1 cellular context compared by ENCODE assay signal in the genomic region with DNA sequence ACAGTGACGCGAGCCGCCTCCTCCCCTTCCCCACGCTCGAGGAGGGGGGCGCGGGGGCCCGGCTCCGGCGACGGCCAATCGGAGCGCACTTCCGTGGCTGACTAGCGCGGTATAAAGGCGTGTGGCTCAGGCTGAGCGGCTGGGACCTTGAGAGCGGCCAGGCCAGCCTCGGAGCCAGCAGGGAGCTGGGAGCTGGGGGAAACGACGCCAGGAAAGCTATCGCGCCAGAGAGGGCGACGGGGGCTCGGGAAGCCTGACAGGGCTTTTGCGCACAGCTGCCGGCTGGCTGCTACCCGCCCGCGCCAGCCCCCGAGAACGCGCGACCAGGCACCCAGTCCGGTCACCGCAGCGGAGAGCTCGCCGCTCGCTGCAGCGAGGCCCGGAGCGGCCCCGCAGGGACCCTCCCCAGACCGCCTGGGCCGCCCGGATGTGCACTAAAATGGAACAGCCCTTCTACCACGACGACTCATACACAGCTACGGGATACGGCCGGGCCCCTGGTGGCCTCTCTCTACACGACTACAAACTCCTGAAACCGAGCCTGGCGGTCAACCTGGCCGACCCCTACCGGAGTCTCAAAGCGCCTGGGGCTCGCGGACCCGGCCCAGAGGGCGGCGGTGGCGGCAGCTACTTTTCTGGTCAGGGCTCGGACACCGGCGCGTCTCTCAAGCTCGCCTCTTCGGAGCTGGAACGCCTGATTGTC.
A peak's percentile ranks its signal among the peaks of the same experiment; 100 is the strongest.
TF ChIP-seq lines count a peak whose summit lies in the region.

A gene (plus strand): TSS at position 142 of the 703 bp plus-strand sequence. CDS start 286 bp downstream, at position 428.

TF ChIP-seq in K562, 482 proteins besides CTCF, POLR2A, EP300 and RAD21 (continued from another document and continues in another):
- TF ChIP-seq CHD2 (IDR thresholded peaks at IDR 0.05; ENCODE audit: low read depth, low read length) (no peak), SMAD2 (IDR thresholded peaks at IDR 0.05; ENCODE audit: low read depth, low read length) (no peak), ZNF232 (CRISPR knock-in tag; IDR thresholded peaks at IDR 0.05) (no peak), ZNF146 (CRISPR knock-in tag; IDR thresholded peaks at IDR 0.05; ENCODE audit: unreplicated experiment) (no peak), ZNF282 (CRISPR knock-in tag; IDR thresholded peaks at IDR 0.05) (peak; percentile 70; the same call in 1 of the 2 replicates), ZSCAN29 (IDR thresholded peaks at IDR 0.05) (no peak), SMAD3 (CRISPR knock-in tag; conservative IDR thresholded peaks at IDR 0.05) (peak; percentile 77; the same call in 1 of the 2 replicates), NCOA2 (IDR thresholded peaks at IDR 0.05; ENCODE audit: partially characterized antibody in 2 of 2) (no peak), XRCC3 (IDR thresholded peaks at IDR 0.05) (no peak), ZNF23 (CRISPR knock-in tag; IDR thresholded peaks at IDR 0.05) (no peak), CSDE1 (IDR thresholded peaks at IDR 0.05) (peak in 1 of 2 experiments; percentile 79; a peak in 2 of 4 replicates), MYNN (IDR thresholded peaks at IDR 0.05) (peak; percentile 43; the same call in 1 of the 2 replicates), MYNN (CRISPR knock-in tag; IDR thresholded peaks at IDR 0.05) (no peak), ZNF224 (CRISPR knock-in tag; IDR thresholded peaks at IDR 0.05) (no peak), ZNF445 (CRISPR knock-in tag; IDR thresholded peaks at IDR 0.05; ENCODE audit: low read depth) (peak; percentile 13; the same call in 1 of the 2 replicates), ZNF354B (CRISPR knock-in tag; IDR thresholded peaks at IDR 0.05) (no peak), DIDO1 (tag; IDR thresholded peaks at IDR 0.05; ENCODE audit: low read depth) (no peak), ILK (tag; IDR thresholded peaks at IDR 0.05; ENCODE audit: borderline replicate concordance, low read depth) (no peak), TAF1 (IDR thresholded peaks at IDR 0.05; ENCODE audit: control insufficient read depth, extremely low read depth, insufficient read depth, low read length, severe bottlenecking) (peak; percentile 99), NFYB (IDR thresholded peaks at IDR 0.05; ENCODE audit: extremely low read depth, insufficient read length) (peak; percentile 27), FOXK2 (conservative IDR thresholded peaks at IDR 0.05 in 1 of 2, IDR thresholded peaks at IDR 0.05 in 1 of 2; ENCODE audit: low read depth in 2 of 2) (no peak), NCOA4 (IDR thresholded peaks at IDR 0.05; ENCODE audit: partially characterized antibody) (no peak), CBFA2T3 (IDR thresholded peaks at IDR 0.05) (peak; percentile 19; the same call in 1 of the 2 replicates), HNRNPL (IDR thresholded peaks at IDR 0.05; ENCODE audit: low read depth, low read length) (peak; percentile 92), MAFK (IDR thresholded peaks at IDR 0.05; ENCODE audit: low read length) (no peak), NFE2 (IDR thresholded peaks at IDR 0.05; ENCODE audit: low read depth) (no peak), RNF2 (IDR thresholded peaks at IDR 0.05) (peak; percentile 88), NFE2L1 (tag; IDR thresholded peaks at IDR 0.05; ENCODE audit: borderline replicate concordance, low read depth) (no peak), ZNF347 (CRISPR knock-in tag; IDR thresholded peaks at IDR 0.05; ENCODE audit: low read depth) (no peak), PYGO2 (tag; IDR thresholded peaks at IDR 0.05) (no peak), ZBTB7A (IDR thresholded peaks at IDR 0.05; ENCODE audit: borderline replicate concordance, control insufficient read depth, low read depth, low read length) (peak; percentile 84), BRD4 (IDR thresholded peaks at IDR 0.05) (0 out of 2 replicates have a peak, but pooled peaks have one; percentile 32), THRAP3 (IDR thresholded peaks at IDR 0.05; ENCODE audit: borderline replicate concordance) (peak; percentile 78), ZNF212 (CRISPR knock-in tag; IDR thresholded peaks at IDR 0.05) (no peak), FOXA1 (IDR thresholded peaks at IDR 0.05; ENCODE audit: borderline replicate concordance) (no peak), EGR1 (conservative IDR thresholded peaks at IDR 0.05) (peak; percentile 84)
- TF ChIP-seq, protein P1, sequence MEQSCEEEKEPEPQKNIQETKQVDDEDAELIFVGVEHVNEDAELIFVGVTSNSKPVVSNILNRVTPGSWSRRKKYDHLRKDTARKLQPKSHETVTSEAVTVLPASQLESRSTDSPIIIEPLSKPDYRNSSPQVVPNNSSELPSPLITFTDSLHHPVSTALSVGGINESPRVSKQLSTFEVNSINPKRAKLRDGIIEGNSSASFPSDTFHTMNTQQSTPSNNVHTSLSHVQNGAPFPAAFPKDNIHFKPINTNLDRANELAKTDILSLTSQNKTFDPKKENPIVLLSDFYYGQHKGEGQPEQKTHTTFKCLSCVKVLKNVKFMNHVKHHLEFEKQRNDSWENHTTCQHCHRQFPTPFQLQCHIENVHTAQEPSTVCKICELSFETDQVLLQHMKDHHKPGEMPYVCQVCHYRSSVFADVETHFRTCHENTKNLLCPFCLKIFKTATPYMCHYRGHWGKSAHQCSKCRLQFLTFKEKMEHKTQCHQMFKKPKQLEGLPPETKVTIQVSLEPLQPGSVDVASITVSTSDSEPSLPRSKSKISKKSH (CRISPR knock-in tag; IDR thresholded peaks at IDR 0.05), result no peak
- TF ChIP-seq, protein P2, sequence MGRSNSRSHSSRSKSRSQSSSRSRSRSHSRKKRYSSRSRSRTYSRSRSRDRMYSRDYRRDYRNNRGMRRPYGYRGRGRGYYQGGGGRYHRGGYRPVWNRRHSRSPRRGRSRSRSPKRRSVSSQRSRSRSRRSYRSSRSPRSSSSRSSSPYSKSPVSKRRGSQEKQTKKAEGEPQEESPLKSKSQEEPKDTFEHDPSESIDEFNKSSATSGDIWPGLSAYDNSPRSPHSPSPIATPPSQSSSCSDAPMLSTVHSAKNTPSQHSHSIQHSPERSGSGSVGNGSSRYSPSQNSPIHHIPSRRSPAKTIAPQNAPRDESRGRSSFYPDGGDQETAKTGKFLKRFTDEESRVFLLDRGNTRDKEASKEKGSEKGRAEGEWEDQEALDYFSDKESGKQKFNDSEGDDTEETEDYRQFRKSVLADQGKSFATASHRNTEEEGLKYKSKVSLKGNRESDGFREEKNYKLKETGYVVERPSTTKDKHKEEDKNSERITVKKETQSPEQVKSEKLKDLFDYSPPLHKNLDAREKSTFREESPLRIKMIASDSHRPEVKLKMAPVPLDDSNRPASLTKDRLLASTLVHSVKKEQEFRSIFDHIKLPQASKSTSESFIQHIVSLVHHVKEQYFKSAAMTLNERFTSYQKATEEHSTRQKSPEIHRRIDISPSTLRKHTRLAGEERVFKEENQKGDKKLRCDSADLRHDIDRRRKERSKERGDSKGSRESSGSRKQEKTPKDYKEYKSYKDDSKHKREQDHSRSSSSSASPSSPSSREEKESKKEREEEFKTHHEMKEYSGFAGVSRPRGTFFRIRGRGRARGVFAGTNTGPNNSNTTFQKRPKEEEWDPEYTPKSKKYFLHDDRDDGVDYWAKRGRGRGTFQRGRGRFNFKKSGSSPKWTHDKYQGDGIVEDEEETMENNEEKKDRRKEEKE (IDR thresholded peaks at IDR 0.05; ENCODE audit: borderline replicate concordance in 1 of 2, control insufficient read depth in 1 of 2, low read depth in 2 of 2, low read length in 1 of 2), result peak in 1 of 2 experiments; percentile 92; a peak in 2 of 4 replicates
- TF ChIP-seq, protein P3, sequence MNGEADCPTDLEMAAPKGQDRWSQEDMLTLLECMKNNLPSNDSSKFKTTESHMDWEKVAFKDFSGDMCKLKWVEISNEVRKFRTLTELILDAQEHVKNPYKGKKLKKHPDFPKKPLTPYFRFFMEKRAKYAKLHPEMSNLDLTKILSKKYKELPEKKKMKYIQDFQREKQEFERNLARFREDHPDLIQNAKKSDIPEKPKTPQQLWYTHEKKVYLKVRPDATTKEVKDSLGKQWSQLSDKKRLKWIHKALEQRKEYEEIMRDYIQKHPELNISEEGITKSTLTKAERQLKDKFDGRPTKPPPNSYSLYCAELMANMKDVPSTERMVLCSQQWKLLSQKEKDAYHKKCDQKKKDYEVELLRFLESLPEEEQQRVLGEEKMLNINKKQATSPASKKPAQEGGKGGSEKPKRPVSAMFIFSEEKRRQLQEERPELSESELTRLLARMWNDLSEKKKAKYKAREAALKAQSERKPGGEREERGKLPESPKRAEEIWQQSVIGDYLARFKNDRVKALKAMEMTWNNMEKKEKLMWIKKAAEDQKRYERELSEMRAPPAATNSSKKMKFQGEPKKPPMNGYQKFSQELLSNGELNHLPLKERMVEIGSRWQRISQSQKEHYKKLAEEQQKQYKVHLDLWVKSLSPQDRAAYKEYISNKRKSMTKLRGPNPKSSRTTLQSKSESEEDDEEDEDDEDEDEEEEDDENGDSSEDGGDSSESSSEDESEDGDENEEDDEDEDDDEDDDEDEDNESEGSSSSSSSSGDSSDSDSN (IDR thresholded peaks at IDR 0.05; ENCODE audit: borderline replicate concordance in 1 of 2, low read depth in 2 of 2, low read length in 2 of 2), result peak; percentile 96
- TF ChIP-seq, protein P4, sequence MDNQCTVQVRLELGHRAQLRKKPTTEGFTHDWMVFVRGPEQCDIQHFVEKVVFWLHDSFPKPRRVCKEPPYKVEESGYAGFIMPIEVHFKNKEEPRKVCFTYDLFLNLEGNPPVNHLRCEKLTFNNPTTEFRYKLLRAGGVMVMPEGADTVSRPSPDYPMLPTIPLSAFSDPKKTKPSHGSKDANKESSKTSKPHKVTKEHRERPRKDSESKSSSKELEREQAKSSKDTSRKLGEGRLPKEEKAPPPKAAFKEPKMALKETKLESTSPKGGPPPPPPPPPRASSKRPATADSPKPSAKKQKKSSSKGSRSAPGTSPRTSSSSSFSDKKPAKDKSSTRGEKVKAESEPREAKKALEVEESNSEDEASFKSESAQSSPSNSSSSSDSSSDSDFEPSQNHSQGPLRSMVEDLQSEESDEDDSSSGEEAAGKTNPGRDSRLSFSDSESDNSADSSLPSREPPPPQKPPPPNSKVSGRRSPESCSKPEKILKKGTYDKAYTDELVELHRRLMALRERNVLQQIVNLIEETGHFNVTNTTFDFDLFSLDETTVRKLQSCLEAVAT (IDR thresholded peaks at IDR 0.05), result peak; percentile 81 to 84; a peak in 3 of 4 replicates
- TF ChIP-seq, protein P5, sequence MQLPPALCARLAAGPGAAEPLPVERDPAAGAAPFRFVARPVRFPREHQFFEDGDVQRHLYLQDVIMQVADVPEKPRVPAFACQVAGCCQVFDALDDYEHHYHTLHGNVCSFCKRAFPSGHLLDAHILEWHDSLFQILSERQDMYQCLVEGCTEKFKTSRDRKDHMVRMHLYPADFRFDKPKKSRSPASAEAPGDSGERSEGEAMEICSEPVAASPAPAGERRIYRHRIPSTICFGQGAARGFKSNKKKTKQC (CRISPR knock-in tag; IDR thresholded peaks at IDR 0.05), result peak; percentile 76; the same call in 1 of the 2 replicates
- TF ChIP-seq, protein P6, sequence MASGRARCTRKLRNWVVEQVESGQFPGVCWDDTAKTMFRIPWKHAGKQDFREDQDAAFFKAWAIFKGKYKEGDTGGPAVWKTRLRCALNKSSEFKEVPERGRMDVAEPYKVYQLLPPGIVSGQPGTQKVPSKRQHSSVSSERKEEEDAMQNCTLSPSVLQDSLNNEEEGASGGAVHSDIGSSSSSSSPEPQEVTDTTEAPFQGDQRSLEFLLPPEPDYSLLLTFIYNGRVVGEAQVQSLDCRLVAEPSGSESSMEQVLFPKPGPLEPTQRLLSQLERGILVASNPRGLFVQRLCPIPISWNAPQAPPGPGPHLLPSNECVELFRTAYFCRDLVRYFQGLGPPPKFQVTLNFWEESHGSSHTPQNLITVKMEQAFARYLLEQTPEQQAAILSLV (tag; IDR thresholded peaks at IDR 0.05), result no peak
- TF ChIP-seq, protein P7, sequence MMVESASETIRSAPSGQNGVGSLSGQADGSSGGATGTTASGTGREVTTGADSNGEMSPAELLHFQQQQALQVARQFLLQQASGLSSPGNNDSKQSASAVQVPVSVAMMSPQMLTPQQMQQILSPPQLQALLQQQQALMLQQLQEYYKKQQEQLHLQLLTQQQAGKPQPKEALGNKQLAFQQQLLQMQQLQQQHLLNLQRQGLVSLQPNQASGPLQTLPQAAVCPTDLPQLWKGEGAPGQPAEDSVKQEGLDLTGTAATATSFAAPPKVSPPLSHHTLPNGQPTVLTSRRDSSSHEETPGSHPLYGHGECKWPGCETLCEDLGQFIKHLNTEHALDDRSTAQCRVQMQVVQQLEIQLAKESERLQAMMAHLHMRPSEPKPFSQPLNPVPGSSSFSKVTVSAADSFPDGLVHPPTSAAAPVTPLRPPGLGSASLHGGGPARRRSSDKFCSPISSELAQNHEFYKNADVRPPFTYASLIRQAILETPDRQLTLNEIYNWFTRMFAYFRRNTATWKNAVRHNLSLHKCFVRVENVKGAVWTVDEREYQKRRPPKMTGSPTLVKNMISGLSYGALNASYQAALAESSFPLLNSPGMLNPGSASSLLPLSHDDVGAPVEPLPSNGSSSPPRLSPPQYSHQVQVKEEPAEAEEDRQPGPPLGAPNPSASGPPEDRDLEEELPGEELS (CRISPR knock-in tag; IDR thresholded peaks at IDR 0.05; ENCODE audit: borderline replicate concordance), result no peak
- TF ChIP-seq, protein P8, sequence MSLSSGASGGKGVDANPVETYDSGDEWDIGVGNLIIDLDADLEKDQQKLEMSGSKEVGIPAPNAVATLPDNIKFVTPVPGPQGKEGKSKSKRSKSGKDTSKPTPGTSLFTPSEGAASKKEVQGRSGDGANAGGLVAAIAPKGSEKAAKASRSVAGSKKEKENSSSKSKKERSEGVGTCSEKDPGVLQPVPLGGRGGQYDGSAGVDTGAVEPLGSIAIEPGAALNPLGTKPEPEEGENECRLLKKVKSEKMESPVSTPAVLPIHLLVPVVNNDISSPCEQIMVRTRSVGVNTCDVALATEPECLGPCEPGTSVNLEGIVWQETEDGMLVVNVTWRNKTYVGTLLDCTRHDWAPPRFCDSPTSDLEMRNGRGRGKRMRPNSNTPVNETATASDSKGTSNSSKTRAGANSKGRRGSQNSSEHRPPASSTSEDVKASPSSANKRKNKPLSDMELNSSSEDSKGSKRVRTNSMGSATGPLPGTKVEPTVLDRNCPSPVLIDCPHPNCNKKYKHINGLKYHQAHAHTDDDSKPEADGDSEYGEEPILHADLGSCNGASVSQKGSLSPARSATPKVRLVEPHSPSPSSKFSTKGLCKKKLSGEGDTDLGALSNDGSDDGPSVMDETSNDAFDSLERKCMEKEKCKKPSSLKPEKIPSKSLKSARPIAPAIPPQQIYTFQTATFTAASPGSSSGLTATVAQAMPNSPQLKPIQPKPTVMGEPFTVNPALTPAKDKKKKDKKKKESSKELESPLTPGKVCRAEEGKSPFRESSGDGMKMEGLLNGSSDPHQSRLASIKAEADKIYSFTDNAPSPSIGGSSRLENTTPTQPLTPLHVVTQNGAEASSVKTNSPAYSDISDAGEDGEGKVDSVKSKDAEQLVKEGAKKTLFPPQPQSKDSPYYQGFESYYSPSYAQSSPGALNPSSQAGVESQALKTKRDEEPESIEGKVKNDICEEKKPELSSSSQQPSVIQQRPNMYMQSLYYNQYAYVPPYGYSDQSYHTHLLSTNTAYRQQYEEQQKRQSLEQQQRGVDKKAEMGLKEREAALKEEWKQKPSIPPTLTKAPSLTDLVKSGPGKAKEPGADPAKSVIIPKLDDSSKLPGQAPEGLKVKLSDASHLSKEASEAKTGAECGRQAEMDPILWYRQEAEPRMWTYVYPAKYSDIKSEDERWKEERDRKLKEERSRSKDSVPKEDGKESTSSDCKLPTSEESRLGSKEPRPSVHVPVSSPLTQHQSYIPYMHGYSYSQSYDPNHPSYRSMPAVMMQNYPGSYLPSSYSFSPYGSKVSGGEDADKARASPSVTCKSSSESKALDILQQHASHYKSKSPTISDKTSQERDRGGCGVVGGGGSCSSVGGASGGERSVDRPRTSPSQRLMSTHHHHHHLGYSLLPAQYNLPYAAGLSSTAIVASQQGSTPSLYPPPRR (CRISPR knock-in tag; IDR thresholded peaks at IDR 0.05; ENCODE audit: borderline replicate concordance), result peak; percentile 91; the same call in 1 of the 2 replicates
